10 cellular contexts compared by ENCODE assay signal in the genomic region with DNA sequence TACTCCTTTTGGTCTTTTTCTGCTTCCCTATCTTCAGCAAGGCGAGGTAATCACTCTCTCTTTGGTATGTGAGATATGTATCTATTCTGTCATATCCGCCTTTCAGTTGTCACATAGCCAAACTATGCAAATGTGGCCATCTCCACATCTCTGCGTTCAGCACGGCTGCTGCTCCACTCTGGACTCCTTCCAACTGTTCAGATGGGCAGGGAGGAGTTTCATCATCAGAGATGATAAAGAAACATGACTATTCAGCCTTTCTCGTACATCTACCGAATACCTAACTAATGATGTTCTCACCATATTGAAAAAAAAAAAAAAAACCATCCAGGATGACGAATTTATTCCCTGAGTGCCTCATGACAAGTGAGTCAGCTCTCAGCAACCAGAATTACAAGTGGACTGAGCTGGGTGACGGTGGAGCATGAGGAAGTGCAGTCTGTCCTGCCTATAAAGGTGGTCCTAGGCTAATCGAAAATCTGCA.
DNase-seq lines count a peak whose midpoint lies in the region; ATAC-seq and TF ChIP-seq lines count a peak whose summit lies in the region.
"Had no signal": no experiment of that assay in that cellular context is flagged by ENCODE, and none has a peak within 500 bp of the region (broad histone marks: within the 10 kb centered on the region; RNA-seq: fewer than 3 reads in every experiment).

No MANE protein-coding gene starts in this region.

- POLR2A ChIA-PET in activated CD4-positive, alpha-beta T cell treated with anti-CD3 and anti-CD28 coated beads for 36 hours (lab: Charles Lee): no interaction called here
- POLR2A ChIA-PET in SK-N-SH (lab: Yijun Ruan, JAX): no interaction called here

- H3K27me3 Mint-ChIP-seq in activated CD4-positive, alpha-beta T cell treated with anti-CD3 and anti-CD28 coated beads for 36 hours: no peaks in the 10 kb centered on the region
- no peaks in the 10 kb centered on the region for H3K27me3 Mint-ChIP-seq in activated CD4-positive, alpha-beta T cell treated with anti-CD3 and anti-CD28 coated beads, Interleukin-2, amount 10 ng/mL, durations not matched to agents 24 days and 14 days
- H3K27me3 Mint-ChIP-seq: naive B cell had no signal

- WGBS in SK-N-SH (ENCODE audit: low lambda C conversion rate): 3% methylated on average over 9 of the region's 9 CpGs

- H3K4me3 ChIP-seq in SK-N-SH (ENCODE audit: low read depth in 2 of 2, low read length in 1 of 2) (peak overlapping the region; percentile 14 to 32; a peak in 1 of 4 replicates), BE2C (ENCODE audit: low read depth, low read length) (no peak overlapping the region)
- H3K4me3 ChIP-seq: BLaER1 treated with 17β-estradiol and CSF1 and Interleukin-3, amounts not matched to agents 10 nM and 100 nM had no signal

- no peaks in the 10 kb centered on the region for H3K79me2 ChIP-seq in SK-N-SH (ENCODE audit: insufficient read depth)

- peak overlapping the region; percentile 73 for H3K4me2 ChIP-seq in SK-N-SH

- CTCF ChIA-PET in activated CD4-positive, alpha-beta T cell treated with anti-CD3 and anti-CD28 coated beads for 36 hours (lab: Charles Lee): no interaction called here
- CTCF ChIA-PET in SK-N-SH (lab: Yijun Ruan, JAX): interaction anchor here (0.6 kb wide), 1 partner anchor 17 kb away, joined by 3 read pairs; no protein-coding TSS in a partner anchor

- H3K9me3 Mint-ChIP-seq in activated CD4-positive, alpha-beta T cell treated with anti-CD3 and anti-CD28 coated beads for 36 hours (ENCODE audit: low read depth): no peaks in the 10 kb centered on the region
- no peaks in the 10 kb centered on the region for H3K9me3 Mint-ChIP-seq in activated CD4-positive, alpha-beta T cell treated with anti-CD3 and anti-CD28 coated beads, Interleukin-2, amount 10 ng/mL, durations not matched to agents 24 days and 14 days

- no peak overlapping the region for H3K27ac Mint-ChIP-seq in activated CD4-positive, alpha-beta T cell treated with anti-CD3 and anti-CD28 coated beads for 36 hours
- no peak overlapping the region for H3K27ac Mint-ChIP-seq in activated CD4-positive, alpha-beta T cell treated with anti-CD3 and anti-CD28 coated beads, Interleukin-2, amount 10 ng/mL, durations not matched to agents 24 days and 14 days
- H3K27ac Mint-ChIP-seq: naive B cell had no signal

- no peak overlapping the region for H3K4me3 Mint-ChIP-seq in activated CD4-positive, alpha-beta T cell treated with anti-CD3 and anti-CD28 coated beads for 36 hours
- no peak overlapping the region for H3K4me3 Mint-ChIP-seq in activated CD4-positive, alpha-beta T cell treated with anti-CD3 and anti-CD28 coated beads, Interleukin-2, amount 10 ng/mL, durations not matched to agents 24 days and 14 days
- H3K4me3 Mint-ChIP-seq: naive B cell had no signal

- no peaks in the 10 kb centered on the region for H3K9me2 ChIP-seq in SK-N-SH

- H3K36me3 ChIP-seq in SK-N-SH (replicated peaks in 1 of 2; ENCODE audit: control insufficient read depth in 1 of 2, insufficient read depth in 2 of 2, low read length in 1 of 2): no peaks in the 10 kb centered on the region
- no peaks in the 10 kb centered on the region for H3K36me3 ChIP-seq in BE2C
- H3K36me3 ChIP-seq: BLaER1 treated with 17β-estradiol and CSF1 and Interleukin-3, amounts not matched to agents 10 nM and 100 nM had no signal

- TF ChIP-seq CTCF in SK-N-SH (IDR thresholded peaks at IDR 0.05) (no peak), BE2C (IDR thresholded peaks at IDR 0.05; ENCODE audit: low read depth, low read length) (no peak)

- ATAC-seq in activated CD4-positive, alpha-beta T cell treated with anti-CD3 and anti-CD28 coated beads for 36 hours: peak; percentile 19
- no peak for ATAC-seq in GM18519 (IDR thresholded peaks at IDR 0.05; ENCODE audit: low FRiP score, unreplicated experiment)

- DNase-seq in activated CD4-positive, alpha-beta T cell treated with anti-CD3 and anti-CD28 coated beads for 36 hours: no peak
- no peak for DNase-seq in activated CD4-positive, alpha-beta T cell treated with anti-CD3 and anti-CD28 coated beads, Interleukin-2, amount 10 ng/mL, durations not matched to agents 24 days and 14 days
- DNase-seq in SK-N-SH (peak; percentile 39), fibroblast of peridontal ligament (ENCODE audit: extremely low read depth) (peak; percentile 78), BE2C (no peak), NCI-H1417 (lab: John Stamatoyannopoulos, UW) (no peak)
- DNase-seq: naive B cell had no signal

- H3K4me1 ChIP-seq in SK-N-SH (ENCODE audit: control insufficient read depth in 1 of 2, insufficient read depth in 2 of 2, low read depth in 1 of 2, low read length in 1 of 2) (peaks cover 4 to 17% of the 10 kb centered on the region in 2 experiments; a peak in 3 of 4 replicates), BE2C (no peaks in the 10 kb centered on the region)

- H3K27me3 ChIP-seq in SK-N-SH (ENCODE audit: insufficient read depth) (no peaks in the 10 kb centered on the region), BE2C (no peaks in the 10 kb centered on the region)
- H3K27me3 ChIP-seq: BLaER1 treated with 17β-estradiol and CSF1 and Interleukin-3, amounts not matched to agents 10 nM and 100 nM had no signal

- H3K4me1 Mint-ChIP-seq in activated CD4-positive, alpha-beta T cell treated with anti-CD3 and anti-CD28 coated beads for 36 hours: no peaks in the 10 kb centered on the region
- no peaks in the 10 kb centered on the region for H3K4me1 Mint-ChIP-seq in activated CD4-positive, alpha-beta T cell treated with anti-CD3 and anti-CD28 coated beads, Interleukin-2, amount 10 ng/mL, durations not matched to agents 24 days and 14 days
- H3K4me1 Mint-ChIP-seq: naive B cell had no signal

- H3K9ac ChIP-seq in SK-N-SH: peak overlapping the region; percentile 64; the same call in 1 of the 2 replicates
- H3K9ac ChIP-seq: BLaER1 treated with 17β-estradiol and CSF1 and Interleukin-3, amounts not matched to agents 10 nM and 100 nM had no signal

- H2AFZ ChIP-seq in SK-N-SH (ENCODE audit: low read depth): peak overlapping the region; percentile 75

- TF ChIP-seq RAD21 in SK-N-SH (IDR thresholded peaks at IDR 0.05; ENCODE audit: low read length): no peak

- H4K20me1 ChIP-seq in SK-N-SH (ENCODE audit: insufficient read depth): no peaks in the 10 kb centered on the region
- H4K20me1 ChIP-seq: BLaER1 treated with 17β-estradiol and CSF1 and Interleukin-3, amounts not matched to agents 10 nM and 100 nM had no signal

- H3K27ac ChIP-seq in SK-N-SH (ENCODE audit: low read depth in 2 of 2, low read length in 1 of 2): peak overlapping the region in 1 of 2 experiments; percentile 87; a peak in 2 of 4 replicates
- H3K27ac ChIP-seq in temporal lobe (ENCODE audit: low read depth, low read length): peak overlapping the region; percentile 6

- intact Hi-C loops in activated CD4-positive, alpha-beta T cell treated with anti-CD3 and anti-CD28 coated beads for 36 hours (cut with DNase I, micrococcal nuclease): no loop called here
- intact Hi-C loops in activated CD4-positive, alpha-beta T cell treated with anti-CD3 and anti-CD28 coated beads, Interleukin-2, amount 10 ng/mL, durations not matched to agents 24 days and 14 days (cut with micrococcal nuclease): no loop called here

- H3K9me3 ChIP-seq in SK-N-SH (no peaks in the 10 kb centered on the region), BE2C (peaks cover 3% of the 10 kb centered on the region)

- no peaks in the 10 kb centered on the region for H3K36me3 Mint-ChIP-seq in activated CD4-positive, alpha-beta T cell treated with anti-CD3 and anti-CD28 coated beads for 36 hours (ENCODE audit: low read depth)
- no peaks in the 10 kb centered on the region for H3K36me3 Mint-ChIP-seq in activated CD4-positive, alpha-beta T cell treated with anti-CD3 and anti-CD28 coated beads, Interleukin-2, amount 10 ng/mL, durations not matched to agents 24 days and 14 days (ENCODE audit: low read depth)
- H3K36me3 Mint-ChIP-seq: naive B cell had no signal

- H3F3A ChIP-seq in SK-N-SH (replicated peaks; ENCODE audit: insufficient read depth): peaks cover 11% of the 10 kb centered on the region

- TF ChIP-seq EP300 in SK-N-SH (IDR thresholded peaks at IDR 0.05; ENCODE audit: borderline replicate concordance in 1 of 2, low read depth in 1 of 2, low read length in 1 of 2): peak in 1 of 2 experiments; percentile 78; a peak in 2 of 4 replicates

TF ChIP-seq in SK-N-SH, 30 proteins besides CTCF, POLR2A, EP300 and RAD21 (continues in another document):
- TF ChIP-seq MXI1 (IDR thresholded peaks at IDR 0.05; ENCODE audit: low read depth, low read length): no peak
- TF ChIP-seq, protein P1, sequence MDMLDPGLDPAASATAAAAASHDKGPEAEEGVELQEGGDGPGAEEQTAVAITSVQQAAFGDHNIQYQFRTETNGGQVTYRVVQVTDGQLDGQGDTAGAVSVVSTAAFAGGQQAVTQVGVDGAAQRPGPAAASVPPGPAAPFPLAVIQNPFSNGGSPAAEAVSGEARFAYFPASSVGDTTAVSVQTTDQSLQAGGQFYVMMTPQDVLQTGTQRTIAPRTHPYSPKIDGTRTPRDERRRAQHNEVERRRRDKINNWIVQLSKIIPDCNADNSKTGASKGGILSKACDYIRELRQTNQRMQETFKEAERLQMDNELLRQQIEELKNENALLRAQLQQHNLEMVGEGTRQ (IDR thresholded peaks at IDR 0.05; ENCODE audit: borderline replicate concordance, low read depth, low read length): no peak
- TF ChIP-seq SIN3A (IDR thresholded peaks at IDR 0.05; ENCODE audit: borderline replicate concordance, low read depth, low read length): no peak
- no peak for TF ChIP-seq NRF1 (IDR thresholded peaks at IDR 0.05; ENCODE audit: low read depth, low read length)
- TF ChIP-seq RCOR1 (IDR thresholded peaks at IDR 0.05; ENCODE audit: low read length): 0 out of 2 replicates have a peak, but pooled peaks have one; percentile 13
- TF ChIP-seq RXRA (IDR thresholded peaks at IDR 0.05; ENCODE audit: borderline replicate concordance, low read depth): peak; percentile 45; the same call in 1 of the 2 replicates
- no peak for TF ChIP-seq GABPA (IDR thresholded peaks at IDR 0.05; ENCODE audit: low read depth)
- TF ChIP-seq FOXM1 (IDR thresholded peaks at IDR 0.05; ENCODE audit: low read depth): no peak
- TF ChIP-seq CHD2 (IDR thresholded peaks at IDR 0.05; ENCODE audit: low read length, partially characterized antibody): no peak
- peak; percentile 44; the same call in 1 of the 2 replicates for TF ChIP-seq GATA2 (CRISPR knock-in tag; IDR thresholded peaks at IDR 0.05)
- no peak for TF ChIP-seq EZH2phosphoT487 (IDR thresholded peaks at IDR 0.05; ENCODE audit: borderline replicate concordance, low read depth)
- no peak for TF ChIP-seq MEF2A (IDR thresholded peaks at IDR 0.05; ENCODE audit: borderline replicate concordance, low read depth)
- TF ChIP-seq FOSL2 (IDR thresholded peaks at IDR 0.05; ENCODE audit: borderline replicate concordance, low read depth): peak; percentile 86
- TF ChIP-seq YY1 (IDR thresholded peaks at IDR 0.05; ENCODE audit: low read depth): no peak
- TF ChIP-seq TAF1 (IDR thresholded peaks at IDR 0.05; ENCODE audit: borderline replicate concordance, low read depth, low read length): no peak

Comparison
In these comparisons a context has a peak if more than half of its experiments do, and no peak if none do; other contexts are left out.
1. DNase-seq: peak in SK-N-SH (single experiment) and fibroblast of peridontal ligament (single experiment); none in activated CD4-positive, alpha-beta T cell treated with anti-CD3 and anti-CD28 coated beads for 36 hours (single experiment), activated CD4-positive, alpha-beta T cell treated with anti-CD3 and anti-CD28 coated beads, Interleukin-2, amount 10 ng/mL, durations not matched to agents 24 days and 14 days (single experiment), BE2C (single experiment) and NCI-H1417 (0 of 3).